Comparison of ENCODE assay signal across 8 cellular contexts in the genomic region with DNA sequence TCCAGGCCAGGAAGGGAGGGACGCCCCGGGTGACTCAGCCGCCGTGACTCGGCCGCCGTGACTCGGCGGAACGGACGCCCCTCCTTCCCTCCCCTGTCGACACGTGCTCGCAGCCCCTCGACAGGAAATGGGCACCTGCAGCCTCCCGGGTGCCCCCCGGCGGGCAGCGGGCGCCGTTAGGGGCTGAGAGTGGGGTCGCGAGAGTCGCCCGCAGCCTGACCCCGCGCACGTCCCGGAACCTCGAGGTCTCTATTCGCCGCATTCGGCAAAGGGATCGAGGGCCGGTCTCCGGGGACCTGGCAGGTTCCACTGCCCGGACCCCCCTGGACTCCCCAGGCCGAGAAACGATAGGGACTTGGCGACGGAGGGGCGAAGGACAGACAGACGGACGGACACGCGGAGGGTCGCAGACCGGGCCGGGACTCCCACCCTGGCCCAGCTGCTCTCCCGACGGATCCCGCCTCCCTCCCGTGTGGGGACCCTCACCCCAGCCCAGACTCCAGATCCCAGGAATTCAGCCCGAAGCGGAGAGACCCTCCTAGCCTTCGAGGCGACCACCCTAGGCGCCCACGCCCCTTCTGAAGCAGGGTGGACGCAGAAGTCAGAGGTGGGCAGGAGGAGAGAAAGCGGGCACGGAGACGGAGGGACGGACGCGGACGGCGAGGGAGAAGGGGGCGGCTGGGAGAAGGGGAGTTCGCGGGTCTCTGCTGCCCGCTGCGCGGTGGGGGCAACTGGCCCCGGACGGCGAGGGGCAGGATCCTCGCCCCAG. TPM values are rescaled to one million over a fixed set of nuclear protein-coding genes. Genes with fewer than 3 reads are reported as not detected.
A peak's percentile ranks its signal among the peaks of the same experiment; 100 is the strongest.
DNase-seq lines count a peak whose midpoint lies in the region; ATAC-seq and TF ChIP-seq lines count a peak whose summit lies in the region.

No MANE protein-coding gene starts in this region.

- no peak overlapping the region for H2AFZ ChIP-seq in PC-3 (ENCODE audit: low read length)

- peak overlapping the region; percentile 56 for H3K4me3 ChIP-seq in GM12864 (ENCODE audit: low read depth, low read length)
- H3K4me3 ChIP-seq in PC-3 (ENCODE audit: low read length), result peak overlapping the region; percentile 78

- H3K4me1 Mint-ChIP-seq in progenitor cell of endocrine pancreas (ENCODE audit: low read depth), result peaks cover 1% of the 10 kb centered on the region

- peak overlapping the region; percentile 96 for H3K4me2 ChIP-seq in PC-3 (ENCODE audit: low read length)

- peaks cover 36% of the 10 kb centered on the region for H3F3A ChIP-seq in PC-3 (ENCODE audit: low read length, unreplicated experiment)

- H3K36me3 Mint-ChIP-seq in progenitor cell of endocrine pancreas (ENCODE audit: insufficient read depth), result no peaks in the 10 kb centered on the region

- peaks cover 76% of the 10 kb centered on the region for H3K27me3 Mint-ChIP-seq in progenitor cell of endocrine pancreas

- POLR2A ChIA-PET in PC-3 (lab: Charles Lee; ENCODE audit: unreplicated experiment), result interaction anchor here (0.6 to 2.9 kb wide), 6 partner anchors 8 to 38 kb away, joined by 3 to 31 read pairs (median 13); a partner anchor contains a TSS

- no peaks in the 10 kb centered on the region for H3K9me2 ChIP-seq in PC-3 (replicated peaks; ENCODE audit: low read length)

- peak overlapping the region; percentile 62 for H3K4me3 Mint-ChIP-seq in progenitor cell of endocrine pancreas (ENCODE audit: low read depth)

- no peak overlapping the region for H3K27ac Mint-ChIP-seq in progenitor cell of endocrine pancreas

- CTCF ChIA-PET in PC-3 (lab: Charles Lee), result interaction anchor here (0.9 kb wide), 1 partner anchor 16 kb away, joined by 3 read pairs; no protein-coding TSS in a partner anchor

- H3K9me3 ChIP-seq in PC-3 (ENCODE audit: low read length), result no peaks in the 10 kb centered on the region

- peak overlapping the region; percentile 98 for H3K9ac ChIP-seq in PC-3 (ENCODE audit: low read length)

- H3K27ac ChIP-seq in PC-3 (ENCODE audit: low read length), result peak overlapping the region; percentile 96

- ATAC-seq in PC-3 (peak; percentile 6), Right ventricle myocardium superior (ENCODE audit: poor library complexity) (peak; percentile 44), GM19351 (IDR thresholded peaks at IDR 0.05; ENCODE audit: unreplicated experiment) (no peak), HG03565 (IDR thresholded peaks at IDR 0.05; ENCODE audit: unreplicated experiment) (no peak)

- BruUV-seq in PC-3 (replicated peaks; lab: Mats Ljungman, UMichigan), result no TSS peak

- H3K36me3 ChIP-seq in PC-3 (ENCODE audit: low read depth, low read length), result peaks cover 48% of the 10 kb centered on the region

- H3K4me1 ChIP-seq in PC-3 (ENCODE audit: insufficient read depth, low read length), result peaks cover 57% of the 10 kb centered on the region

- TF ChIP-seq CTCF in GM12864 (IDR thresholded peaks at IDR 0.05; ENCODE audit: low read depth, low read length, missing control alignments), result no peak
- TF ChIP-seq CTCF in PC-3 (conservative IDR thresholded peaks at IDR 0.05; ENCODE audit: low read depth, low read length), result no peak
- no peak for TF ChIP-seq CTCF in progenitor cell of endocrine pancreas (IDR thresholded peaks at IDR 0.05; ENCODE audit: unreplicated experiment)

- peaks cover 46% of the 10 kb centered on the region for H4K20me1 ChIP-seq in PC-3 (ENCODE audit: low read length)

- no peaks in the 10 kb centered on the region for H3K9me3 Mint-ChIP-seq in progenitor cell of endocrine pancreas (ENCODE audit: low read depth)

- no peaks in the 10 kb centered on the region for H3K27me3 ChIP-seq in PC-3 (ENCODE audit: low read length)

- DNase-seq in GM12864 (ENCODE audit: low read depth) (no peak), PC-3 (peak; percentile 91), Right ventricle myocardium superior (peak; percentile 64), progenitor cell of endocrine pancreas (ENCODE audit: low spot score, unreplicated experiment) (no peak), NCI-H2029 (lab: John Stamatoyannopoulos, UW) (no peak)
- peak; percentile 90 for DNase-seq in activated effector memory CD4-positive, alpha-beta T cell treated with anti-CD3 and anti-CD28 coated beads, Interleukin-2, amount 50 U/mL, for 16 hours

- peaks cover 94% of the 10 kb centered on the region for H3K79me2 ChIP-seq in PC-3 (ENCODE audit: low read length)

- intact Hi-C loops in PC-3 (cut with micrococcal nuclease) (loop anchor here (1.0 kb wide), 1 partner anchor 12 kb away; no protein-coding TSS in a partner anchor), Right ventricle myocardium superior (cut with DNase I) (no loop called here)

RNA-seq across cellular contexts. Expression of a gene that starts 0.6 kb away (rescaled TPM):
- total RNA-seq in PC-3 (2014; rRNA removed), result 656 and 851 TPM in 2 replicates
- total RNA-seq in Right ventricle myocardium superior, result 0.70 TPM
- total RNA-seq in progenitor cell of endocrine pancreas, result 1.7 and 2.6 TPM in 2 replicates

RNA-seq across cellular contexts. Expression of a gene that starts 9.1 kb away (rescaled TPM):
- total RNA-seq in PC-3 (2014; rRNA removed) (207 and 280 TPM in 2 replicates), Right ventricle myocardium superior (27.9 TPM), progenitor cell of endocrine pancreas (7.4 and 7.9 TPM in 2 replicates)

RNA-seq across cellular contexts. Expression of a gene that starts 11.3 kb away (rescaled TPM):
- 221 TPM in 2 replicates for total RNA-seq in PC-3 (2014; rRNA removed)
- 37.7 TPM for total RNA-seq in Right ventricle myocardium superior
- 67.7 and 77.8 TPM in 2 replicates for total RNA-seq in progenitor cell of endocrine pancreas

RNA-seq across cellular contexts. Expression of a gene that starts 19.3 kb away (rescaled TPM):
- 61.3 and 82.0 TPM in 2 replicates for total RNA-seq in PC-3 (2014; rRNA removed)
- 36.1 TPM for total RNA-seq in Right ventricle myocardium superior
- 23.9 and 28.6 TPM in 2 replicates for total RNA-seq in progenitor cell of endocrine pancreas

RNA-seq across cellular contexts. Expression of a gene that starts 19.7 kb away (rescaled TPM):
- 944 and 1,531 TPM in 2 replicates for total RNA-seq in PC-3 (2014; rRNA removed)
- total RNA-seq in Right ventricle myocardium superior, result 81.9 TPM
- 61.5 and 65.8 TPM in 2 replicates for total RNA-seq in progenitor cell of endocrine pancreas

Comparison
In these comparisons a context has a peak if more than half of its experiments do, and no peak if none do; other contexts are left out.
1. DNase-seq: peak in PC-3 (single experiment), activated effector memory CD4-positive, alpha-beta T cell treated with anti-CD3 and anti-CD28 coated beads, Interleukin-2, amount 50 U/mL, for 16 hours (single experiment) and Right ventricle myocardium superior (single experiment); none in GM12864 (single experiment), progenitor cell of endocrine pancreas (single experiment) and NCI-H2029 (single experiment).
2. ATAC-seq: peak in PC-3 (single experiment) and Right ventricle myocardium superior (single experiment); none in GM19351 (single experiment) and HG03565 (single experiment).
3. RNA of a gene that starts 0.6 kb away (total RNA-seq): 656 to 851 TPM in PC-3; 1.7 to 2.6 TPM in progenitor cell of endocrine pancreas and 0.70 TPM in Right ventricle myocardium superior (single experiment); every median in the first group is over 100 times any median in the second.